Comparison of ENCODE assay signal across 11 cellular contexts in the genomic region with DNA sequence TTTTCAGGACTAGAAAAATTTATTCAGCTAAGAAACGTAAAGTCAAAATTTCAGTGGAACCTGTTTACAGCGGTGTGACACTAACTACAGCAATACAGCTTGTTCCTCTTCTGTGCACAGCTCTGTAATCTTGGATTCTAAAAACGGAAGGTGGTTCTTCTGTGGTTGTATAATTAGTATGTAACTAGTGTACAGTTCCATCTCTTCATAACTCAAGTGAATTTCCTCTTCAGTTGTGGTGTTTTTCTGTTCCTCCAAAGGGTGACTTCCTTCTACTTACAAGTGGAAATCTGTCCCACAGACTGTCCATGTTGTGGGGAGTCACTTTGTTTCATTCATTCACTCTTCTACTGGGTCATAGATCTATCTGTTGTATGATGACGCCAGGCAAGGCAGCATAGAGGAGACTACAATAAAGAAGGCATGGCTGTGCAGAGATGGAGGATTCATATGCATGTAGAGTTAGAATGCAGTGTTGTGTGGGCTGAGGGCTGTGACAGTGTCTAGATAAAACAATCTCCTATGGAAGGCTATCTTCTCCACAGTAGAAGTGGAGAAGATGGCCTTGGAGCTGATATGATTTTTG. TPM values are rescaled to one million over a fixed set of nuclear protein-coding genes. Genes with fewer than 3 reads are reported as not detected.
DNase-seq lines count a peak whose midpoint lies in the region; ATAC-seq, FAIRE-seq and TF ChIP-seq lines count a peak whose summit lies in the region.
"Had no signal": no experiment of that assay in that cellular context is flagged by ENCODE, and none has a peak within 500 bp of the region (broad histone marks: within the 10 kb centered on the region; RNA-seq: fewer than 3 reads in every experiment).

No MANE protein-coding gene starts in this region.

- ATAC-seq in GM18858 (IDR thresholded peaks at IDR 0.05; ENCODE audit: unreplicated experiment) (peak; percentile 86), GM21786 (IDR thresholded peaks at IDR 0.05; ENCODE audit: unreplicated experiment) (peak; percentile 81)

- TF ChIP-seq CTCF in left ventricle myocardium inferior (IDR thresholded peaks at IDR 0.05; ENCODE audit: borderline replicate concordance) (no peak), kidney (IDR thresholded peaks at IDR 0.05; ENCODE audit: borderline replicate concordance, extremely low read depth, insufficient read depth) (no peak)

- H3K9me3 ChIP-seq in left ventricle myocardium inferior (replicated peaks) (no peaks in the 10 kb centered on the region), kidney (ENCODE audit: control insufficient read depth in 1 of 2, low read length in 2 of 2) (no peaks in the 10 kb centered on the region)
- H3K9me3 ChIP-seq: SJSA1 had no signal

- no peak for FAIRE-seq in kidney (lab: Jason Lieb, UNC)
- FAIRE-seq: bronchial epithelial cell had no signal

- no peaks in the 10 kb centered on the region for H3K27me3 ChIP-seq in left ventricle myocardium inferior (ENCODE audit: low read depth)
- H3K27me3 ChIP-seq: SJSA1 had no signal

- intact Hi-C loops in left ventricle myocardium inferior (cut with micrococcal nuclease) = no loop called here
- intact Hi-C loops in kidney (cut with DNase I) = no loop called here

- peak overlapping the region; percentile 66 for H3K27ac ChIP-seq in left ventricle myocardium inferior (replicated peaks)
- H3K27ac ChIP-seq in kidney (ENCODE audit: low read depth in 2 of 2, low read length in 2 of 2) = no peak overlapping the region
- H3K27ac ChIP-seq: SJSA1 had no signal

- peak; percentile 14 for DNase-seq in Jurkat, Clone E6-1 (ENCODE audit: low read depth, low spot score)
- DNase-seq in left ventricle myocardium inferior (no peak), kidney (no peak), HK-2 (ENCODE audit: unreplicated experiment) (no peak), ureter (ENCODE audit: low spot score) (no peak), UCSD-AML1 (lab: John Stamatoyannopoulos, UW; ENCODE audit: unreplicated experiment) (no peak)
- DNase-seq: mammary epithelial cell had no signal

- H3K36me3 ChIP-seq in left ventricle myocardium inferior (no peaks in the 10 kb centered on the region), kidney (ENCODE audit: control insufficient read depth in 1 of 2, insufficient read depth in 2 of 2, low read length in 2 of 2) (no peaks in the 10 kb centered on the region)
- H3K36me3 ChIP-seq: SJSA1 had no signal

- H3K4me1 ChIP-seq in left ventricle myocardium inferior = peaks cover 13% of the 10 kb centered on the region
- no peaks in the 10 kb centered on the region for H3K4me1 ChIP-seq in kidney (ENCODE audit: control insufficient read depth in 1 of 2, insufficient read depth in 1 of 2, low read depth in 1 of 2, low read length in 2 of 2)
- H3K4me1 ChIP-seq: SJSA1 had no signal

- H3K4me3 ChIP-seq in Jurkat, Clone E6-1 (ENCODE audit: low read length) = no peak overlapping the region
- H3K4me3 ChIP-seq in left ventricle myocardium inferior (peak overlapping the region; percentile 51), kidney (ENCODE audit: low read length in 2 of 2) (no peak overlapping the region)
- H3K4me3 ChIP-seq: SJSA1 had no signal

- no peak overlapping the region for H3K9ac ChIP-seq in kidney (ENCODE audit: low read length in 2 of 2)

RNA-seq across cellular contexts. Expression of a gene that starts 5.4 kb away (rescaled TPM):
- polyA plus RNA-seq in Jurkat, Clone E6-1 (2012; ENCODE audit: insufficient read depth, insufficient read length) = not detected
- total RNA-seq in left ventricle myocardium inferior (0.74 TPM), kidney (10.1 TPM), ureter (25.3 TPM)
- 0.34 TPM for polyA plus RNA-seq in kidney (ENCODE audit: insufficient read depth, low read depth, low replicate concordance)
